28 cellular contexts compared by ENCODE assay signal in genomic region chr6:98627129-98627775, GRCh38.
DNase-seq lines count a peak whose midpoint lies in the region; ATAC-seq and TF ChIP-seq lines count a peak whose summit lies in the region.
"Had no signal": no experiment of that assay in that cellular context is flagged by ENCODE, and none has a peak within 500 bp of the region (broad histone marks: within the 10 kb centered on the region; RNA-seq: fewer than 3 reads in every experiment).

No MANE protein-coding gene starts in this region.

- no peak overlapping the region for H2BK12ac ChIP-seq in H9 (ENCODE audit: insufficient read length, low read depth, low read length)

- H3K27me3 ChIP-seq in H9 (ENCODE audit: insufficient read depth, low read length) (no peaks in the 10 kb centered on the region), iPS DF 6.9 (ENCODE audit: control insufficient read depth, insufficient read depth, low read length) (no peaks in the 10 kb centered on the region), neural progenitor cell (no peaks in the 10 kb centered on the region)
- H3K27me3 ChIP-seq: BLaER1 treated with 17β-estradiol and CSF1 and Interleukin-3, amounts not matched to agents 10 nM and 100 nM; SJCRH30 had no signal

- no peak overlapping the region for H2BK15ac ChIP-seq in H9 (ENCODE audit: low read depth, low read length)

- H3K56ac ChIP-seq in H9 (ENCODE audit: insufficient read length, low read depth, low read length): no peak overlapping the region

- H3K4me2 ChIP-seq in H9 (ENCODE audit: insufficient read depth, insufficient read length, low read length) (peak overlapping the region; percentile 75), neural progenitor cell (peak overlapping the region; percentile 50)
- H3K4me2 ChIP-seq: A549; BLaER1 treated with 17β-estradiol and CSF1 and Interleukin-3, amounts not matched to agents 10 nM and 100 nM; PC-9 had no signal

- no peak overlapping the region for H2BK5ac ChIP-seq in H9 (ENCODE audit: insufficient read length, low read length)

- H3K4ac ChIP-seq in H9 (ENCODE audit: low read depth, low read length): no peak overlapping the region

- H4K8ac ChIP-seq in H9 (replicated peaks; ENCODE audit: insufficient read length, low read depth, low read length): no peak overlapping the region

- no CpG with 5 or more reads among the region's 4 CpGs for WGBS in H9 (ENCODE audit: extremely low coverage, insufficient read length, low lambda C conversion rate)
- WGBS in iPS DF 6.9 (ENCODE audit: insufficient coverage, insufficient read length): no CpG with 5 or more reads among the region's 4 CpGs

- H3K4me3 Mint-ChIP-seq in H9: peak overlapping the region; percentile 27 to 53; a peak in 3 of 5 replicates
- no peak overlapping the region for H3K4me3 Mint-ChIP-seq in neural progenitor cell
- H3K4me3 Mint-ChIP-seq: CD4-positive, alpha-beta T cell had no signal

- no peak overlapping the region for H3K23ac ChIP-seq in H9 (ENCODE audit: insufficient read length, low read depth, low read length)

- no peak for TF ChIP-seq CTCF in H9 (conservative IDR thresholded peaks at IDR 0.05)
- no peak for TF ChIP-seq CTCF in neural progenitor cell (IDR thresholded peaks at IDR 0.05)

- no peaks in the 10 kb centered on the region for H3K23me2 ChIP-seq in H9 (ENCODE audit: insufficient read length, low read depth, low read length, poor library complexity, severe bottlenecking)

- no peak overlapping the region for H3K14ac ChIP-seq in H9 (ENCODE audit: insufficient read depth, low read length)

- H3K79me2 ChIP-seq in H9 (ENCODE audit: insufficient read depth, low read length) (no peaks in the 10 kb centered on the region), neural progenitor cell (ENCODE audit: low read depth) (no peaks in the 10 kb centered on the region)

- no peak for TF ChIP-seq POLR2A in erythroblast (IDR thresholded peaks at IDR 0.05; ENCODE audit: low read length)

- H3K27me3 Mint-ChIP-seq in H9 (ENCODE audit: low read depth): no peaks in the 10 kb centered on the region
- peaks cover 5% of the 10 kb centered on the region for H3K27me3 Mint-ChIP-seq in neural progenitor cell (ENCODE audit: insufficient read depth, low read depth)
- H3K27me3 Mint-ChIP-seq: CD4-positive, alpha-beta T cell had no signal

- peak overlapping the region; percentile 67 for H3K27ac ChIP-seq in H9 (ENCODE audit: insufficient read length, low read depth, low read length)
- H3K27ac ChIP-seq in iPS DF 6.9 (ENCODE audit: low read length): no peak overlapping the region
- no peak overlapping the region for H3K27ac ChIP-seq in neural progenitor cell
- H3K27ac ChIP-seq: A549; BLaER1 treated with 17β-estradiol and CSF1 and Interleukin-3, amounts not matched to agents 10 nM and 100 nM; PC-9; SJCRH30 had no signal

- no peaks in the 10 kb centered on the region for H3K36me3 ChIP-seq in iPS DF 6.9 (ENCODE audit: control insufficient read depth, insufficient read depth, low read length)
- H3K36me3 ChIP-seq in neural progenitor cell: no peaks in the 10 kb centered on the region
- H3K36me3 ChIP-seq: BLaER1 treated with 17β-estradiol and CSF1 and Interleukin-3, amounts not matched to agents 10 nM and 100 nM; SJCRH30 had no signal

- no peak overlapping the region for H2BK20ac ChIP-seq in H9 (ENCODE audit: low read depth, low read length, poor library complexity, severe bottlenecking)

- H3K9me3 Mint-ChIP-seq in H9: no peaks in the 10 kb centered on the region
- peaks cover 4% of the 10 kb centered on the region for H3K9me3 Mint-ChIP-seq in neural progenitor cell

- DNase-seq in H9: no peak
- peak; percentile 12 for DNase-seq in NCI-H1048 (lab: John Stamatoyannopoulos, UW)
- DNase-seq in iPS DF 6.9 (ENCODE audit: low read depth, low spot score): peak; percentile 20
- DNase-seq in neural progenitor cell (ENCODE audit: low spot score): peak; percentile 52
- DNase-seq in activated CD4-positive, alpha-beta T cell treated with anti-CD3 and anti-CD28 coated beads for 4 hours: no peak
- DNase-seq in erythroblast (lab: John Stamatoyannopoulos, UW): no peak
- DNase-seq: AML-193; CD4-positive, alpha-beta T cell; COR-L47; GOT3; IMR-90; KG1; MM.1S; NCI-H1417; NCI-H1694; NCI-H2029 treated with DMSO at 0.1 percent for 48 hours; NCI-H2171 treated with DMSO at 0.1 percent for 48 hours; NCI-H345; NCI-H510A treated with DMSO at 0.1 percent for 48 hours; NCI-H774; NK-92 treated with Interleukin-12 subunit alpha and Interleukin-12 subunit beta, amount 100 ng/mL, for 24 hours; PC-9; SJCRH30 had no signal

- H4K20me1 ChIP-seq in H9 (ENCODE audit: control insufficient read depth, insufficient read depth, insufficient read length) (no peaks in the 10 kb centered on the region), neural progenitor cell (ENCODE audit: low read depth) (no peaks in the 10 kb centered on the region)

- H3K79me1 ChIP-seq in H9 (ENCODE audit: insufficient read depth, low read depth, low read length, poor library complexity, severe bottlenecking): no peaks in the 10 kb centered on the region

- H3K4me3 ChIP-seq in iPS DF 6.9 (ENCODE audit: low read length) (no peak overlapping the region), neural progenitor cell (peak overlapping the region; percentile 2)
- H3K4me3 ChIP-seq: A549; BLaER1 treated with 17β-estradiol and CSF1 and Interleukin-3, amounts not matched to agents 10 nM and 100 nM; PC-9; SJCRH30 had no signal

- H3K4me1 Mint-ChIP-seq in H9: peaks cover 51 to 53% of the 10 kb centered on the region in 2 experiments
- H3K4me1 Mint-ChIP-seq in neural progenitor cell: peaks cover 39% of the 10 kb centered on the region

- H3F3A ChIP-seq in neural progenitor cell (ENCODE audit: low read depth): peaks cover 8% of the 10 kb centered on the region

- no peak overlapping the region for H4K5ac ChIP-seq in H9 (ENCODE audit: insufficient read length, low read depth, low read length)

- no peak overlapping the region for H3T11ph ChIP-seq in H9 (ENCODE audit: low read length)

- H3K4me1 ChIP-seq in H9 (ENCODE audit: insufficient read depth, low read length): peaks cover 12% of the 10 kb centered on the region; the same call in 1 of the 2 replicates
- peaks cover 1% of the 10 kb centered on the region; the same call in 1 of the 2 replicates for H3K4me1 ChIP-seq in iPS DF 6.9 (ENCODE audit: control insufficient read depth, insufficient read depth, low read length)
- H3K4me1 ChIP-seq in neural progenitor cell: peaks cover 20% of the 10 kb centered on the region
- H3K4me1 ChIP-seq: A549; BLaER1 treated with 17β-estradiol and CSF1 and Interleukin-3, amounts not matched to agents 10 nM and 100 nM; SJCRH30 had no signal

- H3K9me3 ChIP-seq in H9 (ENCODE audit: control insufficient read depth, low read depth, low read length): no peaks in the 10 kb centered on the region
- no peaks in the 10 kb centered on the region for H3K9me3 ChIP-seq in iPS DF 6.9 (ENCODE audit: control insufficient read depth, insufficient read depth, low read length)
- no peaks in the 10 kb centered on the region for H3K9me3 ChIP-seq in neural progenitor cell (ENCODE audit: low read depth)
- H3K9me3 ChIP-seq: A549; BLaER1 treated with 17β-estradiol and CSF1 and Interleukin-3, amounts not matched to agents 10 nM and 100 nM; SJCRH30 had no signal

- no peak overlapping the region for H4K91ac ChIP-seq in H9 (ENCODE audit: insufficient read length, low read depth, low read length)

- H3K9ac ChIP-seq in H9 (ENCODE audit: extremely low read depth, insufficient read length, low read length): no peak overlapping the region
- H3K9ac ChIP-seq in neural progenitor cell: no peak overlapping the region
- H3K9ac ChIP-seq: BLaER1 treated with 17β-estradiol and CSF1 and Interleukin-3, amounts not matched to agents 10 nM and 100 nM had no signal

- H2AFZ ChIP-seq in H9 (ENCODE audit: low read length) (no peak overlapping the region), neural progenitor cell (replicated peaks) (no peak overlapping the region)
- H2AFZ ChIP-seq: PC-9 had no signal

- no peak overlapping the region for H2BK120ac ChIP-seq in H9 (ENCODE audit: low read depth, low read length, poor library complexity, severe bottlenecking)

- peak overlapping the region; percentile 74 to 94 (median 90); a peak in 6 of 7 replicates for H3K27ac Mint-ChIP-seq in H9
- H3K27ac Mint-ChIP-seq in neural progenitor cell: peak overlapping the region; percentile 44
- H3K27ac Mint-ChIP-seq: CD4-positive, alpha-beta T cell had no signal

- ATAC-seq in HG03175 (IDR thresholded peaks at IDR 0.05; ENCODE audit: unreplicated experiment): no peak
- ATAC-seq: A549, Right ventricle myocardium inferior, SK-N-SH treated with all-trans-retinoic acid at 6 μM for 48 hours had no signal

- H3K36me3 Mint-ChIP-seq in H9 (ENCODE audit: insufficient read depth in 1 of 3, low read depth in 3 of 3) (no peaks in the 10 kb centered on the region), neural progenitor cell (no peaks in the 10 kb centered on the region)

- H2AK5ac ChIP-seq in H9 (ENCODE audit: insufficient read length, low read length): no peak overlapping the region

- no peak overlapping the region for H3K18ac ChIP-seq in H9 (ENCODE audit: insufficient read length, low read depth, low read length)

Comparison
In these comparisons a context has a peak if more than half of its experiments do, and no peak if none do; other contexts are left out.
1. DNase-seq: peak in NCI-H1048 (single experiment), iPS DF 6.9 (single experiment) and neural progenitor cell (single experiment); none in H9 (single experiment), activated CD4-positive, alpha-beta T cell treated with anti-CD3 and anti-CD28 coated beads for 4 hours (0 of 2) and erythroblast (0 of 2).